In genomic region chr10:114276671-114277070, GRCh38 we compare ENCODE assay signal across 20 cellular contexts. TPM values are rescaled to one million over a fixed set of nuclear protein-coding genes. Genes with fewer than 3 reads are reported as not detected.
DNase-seq lines count a peak whose midpoint lies in the region; ATAC-seq and TF ChIP-seq lines count a peak whose summit lies in the region.
"Had no signal": no experiment of that assay in that cellular context is flagged by ENCODE, and none has a peak within 500 bp of the region (broad histone marks: within the 10 kb centered on the region; RNA-seq: fewer than 3 reads in every experiment).

No MANE protein-coding gene starts in this region.

- WGBS in suprapubic skin = 96% methylated on average over 6 of the region's 6 CpGs
- 81 to 97% methylated on average over 6 of the region's 6 CpGs for WGBS in thyroid gland, 2 donors

- no TSS peak for BruUV-seq in A673 (replicated peaks; lab: Mats Ljungman, UMichigan)

- TF ChIP-seq POLR2A in suprapubic skin (IDR thresholded peaks at IDR 0.05) (no peak), thyroid gland (IDR thresholded peaks at IDR 0.05) (no peak)

- H3K4me1 ChIP-seq in suprapubic skin (peaks cover 25% of the 10 kb centered on the region), A673 (ENCODE audit: insufficient read depth, low read length, poor library complexity, severe bottlenecking) (no peaks in the 10 kb centered on the region), thyroid gland (no peaks in the 10 kb centered on the region)
- H3K4me1 ChIP-seq: HAP-1 had no signal

- TF ChIP-seq CTCF in suprapubic skin (IDR thresholded peaks at IDR 0.05) (no peak), A673 (conservative IDR thresholded peaks at IDR 0.05; ENCODE audit: low read depth, low read length) (no peak), thyroid gland (IDR thresholded peaks at IDR 0.05) (no peak)

- H3K27ac ChIP-seq in suprapubic skin = no peak overlapping the region
- H3K27ac ChIP-seq in A673 (ENCODE audit: low read depth, low read length, poor library complexity, severe bottlenecking) = no peak overlapping the region
- no peak overlapping the region for H3K27ac ChIP-seq in thyroid gland
- H3K27ac ChIP-seq: 22Rv1; A549; BLaER1 treated with 17β-estradiol and CSF1 and Interleukin-3, amounts not matched to agents 10 nM and 100 nM; GM23248 had no signal

- H3K27me3 ChIP-seq in suprapubic skin (no peaks in the 10 kb centered on the region), A673 (replicated peaks; ENCODE audit: insufficient read depth, low read depth, low read length, poor library complexity) (peaks cover 8% of the 10 kb centered on the region), thyroid gland (no peaks in the 10 kb centered on the region)
- H3K27me3 ChIP-seq: BLaER1 treated with 17β-estradiol and CSF1 and Interleukin-3, amounts not matched to agents 10 nM and 100 nM had no signal

- H3K4me3 ChIP-seq in suprapubic skin = no peak overlapping the region
- no peak overlapping the region for H3K4me3 ChIP-seq in A673 (ENCODE audit: low read depth, low read length, poor library complexity, severe bottlenecking)
- H3K4me3 ChIP-seq in thyroid gland (replicated peaks in 1 of 3) = no peak overlapping the region
- H3K4me3 ChIP-seq: A549; BLaER1 treated with 17β-estradiol and CSF1 and Interleukin-3, amounts not matched to agents 10 nM and 100 nM; GM12878; GM23248; HAP-1; K562 had no signal

- POLR2A ChIA-PET in A673 (lab: Charles Lee; ENCODE audit: low non-redundant PET) = no interaction called here

- CTCF ChIA-PET in A673 (lab: Charles Lee) = interaction anchor here (0.7 kb wide), 1 partner anchor 27 kb away, joined by 10 read pairs; no protein-coding TSS in a partner anchor

- peak; percentile 55 for DNase-seq in activated effector memory CD4-positive, alpha-beta T cell treated with anti-CD3 and anti-CD28 coated beads, Interleukin-2, amount 50 U/mL, for 16 hours
- DNase-seq in activated effector memory CD4-positive, alpha-beta T cell treated with Interleukin-2 at 50 U/mL for 16 hours = no peak
- DNase-seq in mesenteric fat pad (ENCODE audit: low spot score) = peak; percentile 79
- peak; percentile 41 to 69 for DNase-seq in suprapubic skin (ENCODE audit: low spot score in 2 of 2)
- DNase-seq in A673 (ENCODE audit: low spot score) = no peak
- DNase-seq in thyroid gland = no peak
- DNase-seq: Calu3; CD8-positive, alpha-beta T cell; DMS79 treated with DMSO at 0.1 percent for 48 hours; GM23248; IMR-90 had no signal

- H3K9me3 ChIP-seq in suprapubic skin (no peaks in the 10 kb centered on the region), A673 (ENCODE audit: low read depth, low read length, poor library complexity, severe bottlenecking) (no peaks in the 10 kb centered on the region), thyroid gland (no peaks in the 10 kb centered on the region)
- H3K9me3 ChIP-seq: A549; BLaER1 treated with 17β-estradiol and CSF1 and Interleukin-3, amounts not matched to agents 10 nM and 100 nM; HAP-1 had no signal

- intact Hi-C loops in A673 (cut with micrococcal nuclease; ENCODE audit: unreplicated experiment) = no loop called here
- intact Hi-C loops in thyroid gland (cut with DNase I) = no loop called here

- ATAC-seq in GM19455 (IDR thresholded peaks at IDR 0.05; ENCODE audit: unreplicated experiment) = no peak
- ATAC-seq: CD8-positive, alpha-beta T cell; GM12878; K562 had no signal

- H3K36me3 ChIP-seq in suprapubic skin (no peaks in the 10 kb centered on the region), A673 (ENCODE audit: insufficient read depth, low read length, poor library complexity, severe bottlenecking) (no peaks in the 10 kb centered on the region), thyroid gland (no peaks in the 10 kb centered on the region)
- H3K36me3 ChIP-seq: BLaER1 treated with 17β-estradiol and CSF1 and Interleukin-3, amounts not matched to agents 10 nM and 100 nM; HAP-1 had no signal

- no peak for TF ChIP-seq EP300 in suprapubic skin (IDR thresholded peaks at IDR 0.05)

RNA-seq across cellular contexts. Expression of gene VWA2, which starts 37.6 kb away (rescaled TPM):
- total RNA-seq in mesenteric fat pad (0.19 TPM), suprapubic skin (10 to 100 TPM; 15.7 to 31.0 (median 20.2) TPM), A673 (2021) (not detected in 2 replicates), thyroid gland (under 1 TPM in 2 of 4 donors, not detected in 2; 0.13 to 0.22 TPM)
- total RNA-seq: CD8-positive, alpha-beta T cell; G401; GM12878; GM23248; H4; IMR-90; K562 had no signal

Comparison
In these comparisons a context has a peak if more than half of its experiments do, and no peak if none do; other contexts are left out.
1. DNase-seq: peak in activated effector memory CD4-positive, alpha-beta T cell treated with anti-CD3 and anti-CD28 coated beads, Interleukin-2, amount 50 U/mL, for 16 hours (single experiment), mesenteric fat pad (single experiment) and suprapubic skin (2 of 2); none in activated effector memory CD4-positive, alpha-beta T cell treated with Interleukin-2 at 50 U/mL for 16 hours (single experiment), A673 (single experiment) and thyroid gland (0 of 2).
2. RNA of gene VWA2, which starts 37.6 kb away (total RNA-seq): 15.7 to 31.0 TPM in suprapubic skin; 0.19 TPM in mesenteric fat pad (single experiment), 0.13 to 0.22 TPM in thyroid gland and not detected in A673; every median in the first group is over 10 times any median in the second.